23 cellular contexts compared by ENCODE assay signal in genomic region chr9:88364706-88365105, GRCh38.
"Had no signal": no experiment of that assay in that cellular context is flagged by ENCODE, and none has a peak within 500 bp of the region (broad histone marks: within the 10 kb centered on the region; RNA-seq: fewer than 3 reads in every experiment).

No MANE protein-coding gene starts in this region.

- H3K27me3 ChIP-seq: colonic mucosa, dorsolateral prefrontal cortex, gastrocnemius medialis, left lung had no signal

- H3K4me1 ChIP-seq: colonic mucosa, esophagus muscularis mucosa, gastrocnemius medialis, heart right ventricle, left lung, lower lobe of right lung had no signal

- H3K4me3 ChIP-seq: colonic mucosa, dorsolateral prefrontal cortex, esophagus muscularis mucosa, gastrocnemius medialis, heart right ventricle, left lung, lower lobe of right lung had no signal

- DNase-seq: cerebellar nuclear complex; colonic mucosa; cortex of kidney; dermis blood vessel endothelial cell; dorsolateral prefrontal cortex; effector CD4-positive, alpha-beta T cell; effector memory CD4-positive, alpha-beta T cell; foreskin fibroblast; foreskin melanocyte; gastrocnemius medialis; glutamatergic neuron; head of caudate nucleus; heart right ventricle; hippocampal formation; islet precursor cell; kidney; kidney glomerular epithelial cell; left lung; left ventricle myocardium superior; lower lobe of right lung; mesenchymal stem cell; midbrain had no signal

- H3K36me3 ChIP-seq: colonic mucosa, esophagus muscularis mucosa, gastrocnemius medialis, heart right ventricle, left lung, lower lobe of right lung had no signal

- H3K27ac ChIP-seq: colonic mucosa, dorsolateral prefrontal cortex, esophagus muscularis mucosa, gastrocnemius medialis, heart right ventricle, left lung, lower lobe of right lung had no signal

- ATAC-seq: gastrocnemius medialis, heart right ventricle, left lung, left ventricle myocardium superior, lower lobe of right lung had no signal

- H3K9me3 ChIP-seq: colonic mucosa, gastrocnemius medialis had no signal
